Comparison of ENCODE assay signal across 8 cellular contexts in genomic region chr1:19974822-19975416, GRCh38. TPM values are rescaled to one million over a fixed set of nuclear protein-coding genes. Genes with fewer than 3 reads are reported as not detected.
DNase-seq lines count a peak whose midpoint lies in the region; ATAC-seq and TF ChIP-seq lines count a peak whose summit lies in the region.

No MANE protein-coding gene starts in this region.

- 20 to 23% methylated on average over 5 of the region's 5 CpGs for WGBS in GM23248 (ENCODE audit: low coverage in 1 of 2, low lambda C conversion rate in 2 of 2, missing lambda C conversion rate in 2 of 2), 2 experiments

- no peak overlapping the region for H3K9ac ChIP-seq in GM23248

- H3K4me1 ChIP-seq in GM23248 (ENCODE audit: insufficient read depth), result peaks cover 12% of the 10 kb centered on the region

- peaks cover 14% of the 10 kb centered on the region for H3K27me3 Mint-ChIP-seq in activated T-helper 1 cell treated with anti-CD3 and anti-CD28 coated beads, Interleukin-12 subunit alpha, Interleukin-12 subunit beta, Interleukin-2, Interleukin-4 antibody, amounts not matched to agents 30 ng/mL and 10 ng/mL and 1 ng/mL, durations not matched to agents 14 hours and 24 hours and 36 hours (ENCODE audit: insufficient read depth)

- H3K36me3 ChIP-seq in GM23248 (ENCODE audit: low read depth), result no peaks in the 10 kb centered on the region

- H3K9me2 ChIP-seq in GM23248 (ENCODE audit: insufficient read depth), result no peaks in the 10 kb centered on the region

- H3K79me2 ChIP-seq in GM23248 (ENCODE audit: insufficient read depth), result no peaks in the 10 kb centered on the region

- H3F3A ChIP-seq in GM23248 (ENCODE audit: insufficient read depth), result 0 out of 2 replicates have a peak, but pooled peaks cover 9% of the 10 kb centered on the region

- H3K4me1 Mint-ChIP-seq in activated T-helper 1 cell treated with anti-CD3 and anti-CD28 coated beads, Interleukin-12 subunit alpha, Interleukin-12 subunit beta, Interleukin-2, Interleukin-4 antibody, amounts not matched to agents 30 ng/mL and 10 ng/mL and 1 ng/mL, durations not matched to agents 14 hours and 24 hours and 36 hours (ENCODE audit: low read depth), result no peaks in the 10 kb centered on the region

- peak overlapping the region; percentile 14 for H3K4me2 ChIP-seq in GM23248 (ENCODE audit: unreplicated experiment)

- H3K9me3 Mint-ChIP-seq in activated T-helper 1 cell treated with anti-CD3 and anti-CD28 coated beads, Interleukin-12 subunit alpha, Interleukin-12 subunit beta, Interleukin-2, Interleukin-4 antibody, amounts not matched to agents 30 ng/mL and 10 ng/mL and 1 ng/mL, durations not matched to agents 14 hours and 24 hours and 36 hours, result no peaks in the 10 kb centered on the region

- H4K20me1 ChIP-seq in GM23248 (ENCODE audit: insufficient read depth), result no peaks in the 10 kb centered on the region

- peak; percentile 62 for DNase-seq in Ammon's horn (ENCODE audit: low spot score)
- peak; percentile 88 for DNase-seq in GM23248
- DNase-seq in NCI-H748 treated with DMSO at 0.1 percent for 48 hours (lab: John Stamatoyannopoulos, UW), result peak; percentile 28
- DNase-seq in astrocyte of the spinal cord (ENCODE audit: low read depth, low spot score), result peak; percentile 62
- DNase-seq in iPS-NIHi11 (ENCODE audit: low spot score), result peak; percentile 79
- peak; percentile 27 for DNase-seq in stimulated activated CD4-positive, alpha-beta T cell treated with anti-CD3 and anti-CD28 coated beads, Interleukin-4, amount 100 ng/mL, for 24 hours
- DNase-seq in activated T-helper 1 cell treated with anti-CD3 and anti-CD28 coated beads, Interleukin-12 subunit alpha, Interleukin-12 subunit beta, Interleukin-2, Interleukin-4 antibody, amounts not matched to agents 30 ng/mL and 10 ng/mL and 1 ng/mL, durations not matched to agents 14 hours and 24 hours and 36 hours (ENCODE audit: low spot score), result no peak

- in situ Hi-C loops in GM23248 (cut with MboI), result no loop called here
- in situ Hi-C loops in astrocyte of the spinal cord (cut with HindIII; ENCODE audit: low sequenced_read_pairs), result no loop called here

- H3K27ac Mint-ChIP-seq in activated T-helper 1 cell treated with anti-CD3 and anti-CD28 coated beads, Interleukin-12 subunit alpha, Interleukin-12 subunit beta, Interleukin-2, Interleukin-4 antibody, amounts not matched to agents 30 ng/mL and 10 ng/mL and 1 ng/mL, durations not matched to agents 14 hours and 24 hours and 36 hours, result no peak overlapping the region

- peaks cover 4% of the 10 kb centered on the region; the same call in 1 of the 2 replicates for H3K27me3 ChIP-seq in GM23248 (replicated peaks; ENCODE audit: insufficient read depth)

- H3K36me3 Mint-ChIP-seq in activated T-helper 1 cell treated with anti-CD3 and anti-CD28 coated beads, Interleukin-12 subunit alpha, Interleukin-12 subunit beta, Interleukin-2, Interleukin-4 antibody, amounts not matched to agents 30 ng/mL and 10 ng/mL and 1 ng/mL, durations not matched to agents 14 hours and 24 hours and 36 hours (ENCODE audit: low read depth), result no peaks in the 10 kb centered on the region

- TF ChIP-seq CTCF in astrocyte of the spinal cord (IDR thresholded peaks at IDR 0.05; ENCODE audit: low read depth, low read length), result peak; percentile 95

- H3K4me3 ChIP-seq in GM23248 (no peak overlapping the region), astrocyte of the spinal cord (ENCODE audit: low read depth, low read length) (no peak overlapping the region)

- no peak for ATAC-seq in HG03342 (IDR thresholded peaks at IDR 0.05; ENCODE audit: unreplicated experiment)

- no peaks in the 10 kb centered on the region for H3K9me3 ChIP-seq in GM23248 (ENCODE audit: low read depth)

- H3K27ac ChIP-seq in GM23248, result no peak overlapping the region

- H2AFZ ChIP-seq in GM23248, result 0 out of 2 replicates have a peak overlapping the region, but pooled peaks have one; percentile 28

- intact Hi-C loops in activated T-helper 1 cell treated with anti-CD3 and anti-CD28 coated beads, Interleukin-12 subunit alpha, Interleukin-12 subunit beta, Interleukin-2, Interleukin-4 antibody, amounts not matched to agents 30 ng/mL and 10 ng/mL and 1 ng/mL, durations not matched to agents 14 hours and 24 hours and 36 hours (cut with micrococcal nuclease), result loop anchor here (1.0 to 5.0 kb wide), 3 partner anchors 82 to 220 kb away; no protein-coding TSS in a partner anchor

- H3K4me3 Mint-ChIP-seq in activated T-helper 1 cell treated with anti-CD3 and anti-CD28 coated beads, Interleukin-12 subunit alpha, Interleukin-12 subunit beta, Interleukin-2, Interleukin-4 antibody, amounts not matched to agents 30 ng/mL and 10 ng/mL and 1 ng/mL, durations not matched to agents 14 hours and 24 hours and 36 hours, result no peak overlapping the region

RNA-seq across cellular contexts. Expression of gene PLA2G2A, which starts 4.5 kb away (rescaled TPM):
- total RNA-seq in GM23248 (2014; rRNA removed; shearing (Covaris generic)), result not detected in 2 replicates
- polyA plus RNA-seq in GM23248 (2016; fragmentation: Nextera tagmentation; extraction: Ambion mirVana), result 0.35 TPM in 1 of 2 replicates, not detected in the other
- not detected in 2 replicates for total RNA-seq in activated T-helper 1 cell treated with anti-CD3 and anti-CD28 coated beads, Interleukin-12 subunit alpha, Interleukin-12 subunit beta, Interleukin-2, Interleukin-4 antibody, amounts not matched to agents 30 ng/mL and 10 ng/mL and 1 ng/mL, durations not matched to agents 14 hours and 24 hours and 36 hours

RNA-seq across cellular contexts. Expression of gene PLA2G2E, which starts 51.5 kb away (rescaled TPM):
- not detected in 2 replicates for total RNA-seq in GM23248 (2014; rRNA removed; shearing (Covaris generic))
- not detected in 2 replicates for polyA plus RNA-seq in GM23248 (2016; fragmentation: Nextera tagmentation; extraction: Ambion mirVana)
- not detected in 2 replicates for total RNA-seq in activated T-helper 1 cell treated with anti-CD3 and anti-CD28 coated beads, Interleukin-12 subunit alpha, Interleukin-12 subunit beta, Interleukin-2, Interleukin-4 antibody, amounts not matched to agents 30 ng/mL and 10 ng/mL and 1 ng/mL, durations not matched to agents 14 hours and 24 hours and 36 hours
